Comparison of ENCODE assay signal across 1 cellular context in genomic region chr22:30949934-30950660, GRCh38.
TF ChIP-seq lines count a peak whose summit lies in the region.

No MANE protein-coding gene starts in this region.

TF ChIP-seq in liver, 16 proteins besides CTCF, POLR2A, EP300 and RAD21 (continued from another document):
- TF ChIP-seq, protein P1, sequence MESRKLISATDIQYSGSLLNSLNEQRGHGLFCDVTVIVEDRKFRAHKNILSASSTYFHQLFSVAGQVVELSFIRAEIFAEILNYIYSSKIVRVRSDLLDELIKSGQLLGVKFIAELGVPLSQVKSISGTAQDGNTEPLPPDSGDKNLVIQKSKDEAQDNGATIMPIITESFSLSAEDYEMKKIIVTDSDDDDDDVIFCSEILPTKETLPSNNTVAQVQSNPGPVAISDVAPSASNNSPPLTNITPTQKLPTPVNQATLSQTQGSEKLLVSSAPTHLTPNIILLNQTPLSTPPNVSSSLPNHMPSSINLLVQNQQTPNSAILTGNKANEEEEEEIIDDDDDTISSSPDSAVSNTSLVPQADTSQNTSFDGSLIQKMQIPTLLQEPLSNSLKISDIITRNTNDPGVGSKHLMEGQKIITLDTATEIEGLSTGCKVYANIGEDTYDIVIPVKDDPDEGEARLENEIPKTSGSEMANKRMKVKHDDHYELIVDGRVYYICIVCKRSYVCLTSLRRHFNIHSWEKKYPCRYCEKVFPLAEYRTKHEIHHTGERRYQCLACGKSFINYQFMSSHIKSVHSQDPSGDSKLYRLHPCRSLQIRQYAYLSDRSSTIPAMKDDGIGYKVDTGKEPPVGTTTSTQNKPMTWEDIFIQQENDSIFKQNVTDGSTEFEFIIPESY (IDR thresholded peaks at IDR 0.05), result no peak
- TF ChIP-seq FOXA2 (IDR thresholded peaks at IDR 0.05), result no peak
- no peak for TF ChIP-seq REST (IDR thresholded peaks at IDR 0.05)
- no peak for TF ChIP-seq FOXA1 (IDR thresholded peaks at IDR 0.05)
